Comparison of ENCODE assay signal across 13 cellular contexts in the genomic region with DNA sequence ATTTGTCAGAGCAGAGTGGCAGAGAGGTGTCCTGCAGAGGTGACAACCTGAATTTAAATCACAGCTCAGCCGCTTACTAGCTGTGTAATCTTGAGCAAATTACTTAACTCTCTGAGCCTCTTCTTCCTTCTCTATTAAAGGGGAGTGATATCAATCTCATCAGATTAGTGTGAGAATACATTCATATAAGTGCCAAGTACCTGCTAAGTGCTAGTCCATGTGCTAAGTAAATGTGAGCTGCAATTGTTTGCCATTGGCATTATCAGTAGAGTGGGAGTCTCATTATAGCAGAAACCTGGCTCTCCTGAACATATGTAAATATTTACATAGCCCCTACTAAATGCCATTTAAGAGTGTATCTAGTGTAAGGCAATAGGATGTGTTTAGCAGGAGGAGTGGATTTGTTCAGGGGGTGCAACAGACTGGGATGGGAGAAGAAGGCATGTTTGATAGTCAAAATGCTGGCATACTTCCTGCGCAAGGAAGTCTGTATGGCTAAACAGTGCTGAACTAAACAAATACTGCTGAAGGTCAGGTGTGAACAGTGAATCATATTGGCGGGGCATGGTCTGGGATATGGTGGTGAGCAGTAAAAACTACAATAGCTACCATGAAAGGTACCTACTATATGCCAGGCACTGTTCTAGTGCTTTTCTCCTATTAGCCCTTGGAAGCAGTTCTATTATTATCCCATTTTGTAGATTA.
A peak's percentile ranks its signal among the peaks of the same experiment; 100 is the strongest.
DNase-seq lines count a peak whose midpoint lies in the region; ATAC-seq and TF ChIP-seq lines count a peak whose summit lies in the region.
"Had no signal": no experiment of that assay in that cellular context is flagged by ENCODE, and none has a peak within 500 bp of the region (broad histone marks: within the 10 kb centered on the region; RNA-seq: fewer than 3 reads in every experiment).

No MANE protein-coding gene starts in this region.

- H3K36me3 ChIP-seq in colonic mucosa: no peaks in the 10 kb centered on the region
- H3K36me3 ChIP-seq in thyroid gland: no peaks in the 10 kb centered on the region
- H3K36me3 ChIP-seq: neutrophil, thoracic aorta had no signal

- in situ Hi-C loops in G401 (cut with HindIII; ENCODE audit: low sequenced_read_pairs): no loop called here

- H3K4me3 Mint-ChIP-seq in activated T-cell treated with anti-CD3 and anti-CD28 coated beads, Interleukin-2, amount 50 U/mL, for 24 hours: peak overlapping the region; percentile 69

- H3K36me3 Mint-ChIP-seq in activated T-cell treated with anti-CD3 and anti-CD28 coated beads, Interleukin-2, amount 50 U/mL, for 24 hours (ENCODE audit: low read depth): no peaks in the 10 kb centered on the region

- H3K4me1 Mint-ChIP-seq in activated T-cell treated with anti-CD3 and anti-CD28 coated beads, Interleukin-2, amount 50 U/mL, for 24 hours (ENCODE audit: low read depth): peaks cover 80% of the 10 kb centered on the region

- H3K27me3 ChIP-seq in colonic mucosa: no peaks in the 10 kb centered on the region
- no peaks in the 10 kb centered on the region for H3K27me3 ChIP-seq in thyroid gland
- H3K27me3 ChIP-seq: neutrophil had no signal

- no peak for ATAC-seq in GM18867 (IDR thresholded peaks at IDR 0.05; ENCODE audit: unreplicated experiment)

- H3K27ac Mint-ChIP-seq in activated T-cell treated with anti-CD3 and anti-CD28 coated beads, Interleukin-2, amount 50 U/mL, for 24 hours: peak overlapping the region; percentile 94

- H3K27ac ChIP-seq in colonic mucosa: peak overlapping the region; percentile 68
- H3K27ac ChIP-seq in thyroid gland: peak overlapping the region in 2 of 3 donors; percentile 17 to 59

- no peaks in the 10 kb centered on the region for H3K9me3 Mint-ChIP-seq in activated T-cell treated with anti-CD3 and anti-CD28 coated beads, Interleukin-2, amount 50 U/mL, for 24 hours

- no peak for TF ChIP-seq POLR2A in thyroid gland (IDR thresholded peaks at IDR 0.05)

- DNase-seq in activated T-cell treated with anti-CD3 and anti-CD28 coated beads, Interleukin-2, amount 50 U/mL, for 24 hours: no peak
- no peak for DNase-seq in activated T-cell treated with anti-CD3 and anti-CD28 coated beads, Interleukin-2, amount 50 U/mL, for 48 hours
- DNase-seq in NCI-H524 (lab: John Stamatoyannopoulos, UW) (peak; percentile 80 to 93), colonic mucosa (peak; percentile 59), thyroid gland (no peak), G401 (ENCODE audit: low spot score) (no peak), MV-4-11 (lab: John Stamatoyannopoulos, UW) (no peak)
- DNase-seq: activated CD4-positive, alpha-beta T cell treated with anti-CD3 and anti-CD28 coated beads for 48 hours; SHP77; stimulated activated CD4-positive, alpha-beta T cell treated with anti-CD3 and anti-CD28 coated beads, Interleukin-4, amount 100 ng/mL, for 4 hours had no signal

- intact Hi-C loops in colonic mucosa (cut with DNase I): no loop called here
- intact Hi-C loops in thyroid gland (cut with DNase I): no loop called here

- H3K9ac ChIP-seq in colonic mucosa (ENCODE audit: low read depth in 2 of 2, low read length in 2 of 2): no peak overlapping the region

- no peaks in the 10 kb centered on the region for H3K27me3 Mint-ChIP-seq in activated T-cell treated with anti-CD3 and anti-CD28 coated beads, Interleukin-2, amount 50 U/mL, for 24 hours

- H3K9me3 ChIP-seq in colonic mucosa (no peaks in the 10 kb centered on the region), thyroid gland (no peaks in the 10 kb centered on the region)
- H3K9me3 ChIP-seq: neutrophil, thoracic aorta had no signal

- 90 to 95% methylated on average over 3 of the region's 3 CpGs for WGBS in thyroid gland, 2 donors

- H3K4me1 ChIP-seq in colonic mucosa (peaks cover 28% of the 10 kb centered on the region), thyroid gland (peaks cover 23 to 32% of the 10 kb centered on the region in 2 donors)

- TF ChIP-seq CTCF in colonic mucosa (IDR thresholded peaks at IDR 0.05) (no peak), thyroid gland (IDR thresholded peaks at IDR 0.05) (no peak)

- H3K4me3 ChIP-seq in colonic mucosa (no peak overlapping the region), thyroid gland (replicated peaks in 1 of 3) (no peak overlapping the region)
- H3K4me3 ChIP-seq: thoracic aorta had no signal

Comparison
In these comparisons a context has a peak if more than half of its experiments do, and no peak if none do; other contexts are left out.
1. DNase-seq: peak in NCI-H524 (2 of 2) and colonic mucosa (single experiment); none in activated T-cell treated with anti-CD3 and anti-CD28 coated beads, Interleukin-2, amount 50 U/mL, for 24 hours (single experiment), activated T-cell treated with anti-CD3 and anti-CD28 coated beads, Interleukin-2, amount 50 U/mL, for 48 hours (0 of 2), thyroid gland (0 of 2), G401 (single experiment) and MV-4-11 (single experiment).